Comparison of ENCODE assay signal across 1 cellular context in the genomic region with DNA sequence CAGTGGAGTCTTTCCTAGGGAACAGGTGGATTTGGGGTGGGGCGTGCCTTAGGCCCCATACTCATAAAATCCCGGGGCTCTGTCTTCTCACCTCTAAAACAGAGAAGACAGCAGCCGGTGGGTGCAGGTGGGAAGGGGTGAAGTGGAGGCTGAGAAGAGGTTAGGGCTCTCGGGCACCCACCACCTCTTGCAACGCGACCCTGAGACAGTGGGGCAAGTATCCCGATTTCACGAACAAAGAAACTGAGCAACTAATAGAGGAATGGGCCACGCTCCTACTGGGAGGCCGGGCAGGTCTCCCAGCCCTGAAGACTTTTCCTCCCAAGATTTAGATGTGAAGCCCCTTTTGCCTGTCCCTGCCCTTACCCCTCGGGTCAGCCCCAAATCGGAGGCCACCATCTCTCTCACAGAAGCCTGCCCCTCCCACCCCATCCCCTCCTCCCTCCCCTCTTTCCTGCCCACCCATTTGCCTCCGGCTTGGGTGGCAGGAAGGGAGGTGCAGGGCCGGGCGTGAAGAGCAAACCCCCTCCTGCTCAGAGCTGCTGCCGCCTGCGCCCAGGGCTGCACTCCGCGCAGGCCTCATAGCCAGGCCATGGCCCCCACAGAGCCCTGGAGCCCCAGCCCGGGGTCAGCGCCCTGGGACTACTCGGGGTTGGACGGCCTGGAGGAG.
TF ChIP-seq lines count a peak whose summit lies in the region.

A gene with protein sequence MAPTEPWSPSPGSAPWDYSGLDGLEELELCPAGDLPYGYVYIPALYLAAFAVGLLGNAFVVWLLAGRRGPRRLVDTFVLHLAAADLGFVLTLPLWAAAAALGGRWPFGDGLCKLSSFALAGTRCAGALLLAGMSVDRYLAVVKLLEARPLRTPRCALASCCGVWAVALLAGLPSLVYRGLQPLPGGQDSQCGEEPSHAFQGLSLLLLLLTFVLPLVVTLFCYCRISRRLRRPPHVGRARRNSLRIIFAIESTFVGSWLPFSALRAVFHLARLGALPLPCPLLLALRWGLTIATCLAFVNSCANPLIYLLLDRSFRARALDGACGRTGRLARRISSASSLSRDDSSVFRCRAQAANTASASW (plus strand): TSS at position 536 of the 670 bp plus-strand sequence. CDS start 57 bp downstream, at position 593.

TF ChIP-seq in GM23338, 12 proteins besides CTCF, POLR2A, EP300 and RAD21 (continued from another document):
- TF ChIP-seq, protein P1, sequence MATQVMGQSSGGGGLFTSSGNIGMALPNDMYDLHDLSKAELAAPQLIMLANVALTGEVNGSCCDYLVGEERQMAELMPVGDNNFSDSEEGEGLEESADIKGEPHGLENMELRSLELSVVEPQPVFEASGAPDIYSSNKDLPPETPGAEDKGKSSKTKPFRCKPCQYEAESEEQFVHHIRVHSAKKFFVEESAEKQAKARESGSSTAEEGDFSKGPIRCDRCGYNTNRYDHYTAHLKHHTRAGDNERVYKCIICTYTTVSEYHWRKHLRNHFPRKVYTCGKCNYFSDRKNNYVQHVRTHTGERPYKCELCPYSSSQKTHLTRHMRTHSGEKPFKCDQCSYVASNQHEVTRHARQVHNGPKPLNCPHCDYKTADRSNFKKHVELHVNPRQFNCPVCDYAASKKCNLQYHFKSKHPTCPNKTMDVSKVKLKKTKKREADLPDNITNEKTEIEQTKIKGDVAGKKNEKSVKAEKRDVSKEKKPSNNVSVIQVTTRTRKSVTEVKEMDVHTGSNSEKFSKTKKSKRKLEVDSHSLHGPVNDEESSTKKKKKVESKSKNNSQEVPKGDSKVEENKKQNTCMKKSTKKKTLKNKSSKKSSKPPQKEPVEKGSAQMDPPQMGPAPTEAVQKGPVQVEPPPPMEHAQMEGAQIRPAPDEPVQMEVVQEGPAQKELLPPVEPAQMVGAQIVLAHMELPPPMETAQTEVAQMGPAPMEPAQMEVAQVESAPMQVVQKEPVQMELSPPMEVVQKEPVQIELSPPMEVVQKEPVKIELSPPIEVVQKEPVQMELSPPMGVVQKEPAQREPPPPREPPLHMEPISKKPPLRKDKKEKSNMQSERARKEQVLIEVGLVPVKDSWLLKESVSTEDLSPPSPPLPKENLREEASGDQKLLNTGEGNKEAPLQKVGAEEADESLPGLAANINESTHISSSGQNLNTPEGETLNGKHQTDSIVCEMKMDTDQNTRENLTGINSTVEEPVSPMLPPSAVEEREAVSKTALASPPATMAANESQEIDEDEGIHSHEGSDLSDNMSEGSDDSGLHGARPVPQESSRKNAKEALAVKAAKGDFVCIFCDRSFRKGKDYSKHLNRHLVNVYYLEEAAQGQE (IDR thresholded peaks at IDR 0.05; ENCODE audit: unreplicated experiment) = no peak
- TF ChIP-seq, protein P2, sequence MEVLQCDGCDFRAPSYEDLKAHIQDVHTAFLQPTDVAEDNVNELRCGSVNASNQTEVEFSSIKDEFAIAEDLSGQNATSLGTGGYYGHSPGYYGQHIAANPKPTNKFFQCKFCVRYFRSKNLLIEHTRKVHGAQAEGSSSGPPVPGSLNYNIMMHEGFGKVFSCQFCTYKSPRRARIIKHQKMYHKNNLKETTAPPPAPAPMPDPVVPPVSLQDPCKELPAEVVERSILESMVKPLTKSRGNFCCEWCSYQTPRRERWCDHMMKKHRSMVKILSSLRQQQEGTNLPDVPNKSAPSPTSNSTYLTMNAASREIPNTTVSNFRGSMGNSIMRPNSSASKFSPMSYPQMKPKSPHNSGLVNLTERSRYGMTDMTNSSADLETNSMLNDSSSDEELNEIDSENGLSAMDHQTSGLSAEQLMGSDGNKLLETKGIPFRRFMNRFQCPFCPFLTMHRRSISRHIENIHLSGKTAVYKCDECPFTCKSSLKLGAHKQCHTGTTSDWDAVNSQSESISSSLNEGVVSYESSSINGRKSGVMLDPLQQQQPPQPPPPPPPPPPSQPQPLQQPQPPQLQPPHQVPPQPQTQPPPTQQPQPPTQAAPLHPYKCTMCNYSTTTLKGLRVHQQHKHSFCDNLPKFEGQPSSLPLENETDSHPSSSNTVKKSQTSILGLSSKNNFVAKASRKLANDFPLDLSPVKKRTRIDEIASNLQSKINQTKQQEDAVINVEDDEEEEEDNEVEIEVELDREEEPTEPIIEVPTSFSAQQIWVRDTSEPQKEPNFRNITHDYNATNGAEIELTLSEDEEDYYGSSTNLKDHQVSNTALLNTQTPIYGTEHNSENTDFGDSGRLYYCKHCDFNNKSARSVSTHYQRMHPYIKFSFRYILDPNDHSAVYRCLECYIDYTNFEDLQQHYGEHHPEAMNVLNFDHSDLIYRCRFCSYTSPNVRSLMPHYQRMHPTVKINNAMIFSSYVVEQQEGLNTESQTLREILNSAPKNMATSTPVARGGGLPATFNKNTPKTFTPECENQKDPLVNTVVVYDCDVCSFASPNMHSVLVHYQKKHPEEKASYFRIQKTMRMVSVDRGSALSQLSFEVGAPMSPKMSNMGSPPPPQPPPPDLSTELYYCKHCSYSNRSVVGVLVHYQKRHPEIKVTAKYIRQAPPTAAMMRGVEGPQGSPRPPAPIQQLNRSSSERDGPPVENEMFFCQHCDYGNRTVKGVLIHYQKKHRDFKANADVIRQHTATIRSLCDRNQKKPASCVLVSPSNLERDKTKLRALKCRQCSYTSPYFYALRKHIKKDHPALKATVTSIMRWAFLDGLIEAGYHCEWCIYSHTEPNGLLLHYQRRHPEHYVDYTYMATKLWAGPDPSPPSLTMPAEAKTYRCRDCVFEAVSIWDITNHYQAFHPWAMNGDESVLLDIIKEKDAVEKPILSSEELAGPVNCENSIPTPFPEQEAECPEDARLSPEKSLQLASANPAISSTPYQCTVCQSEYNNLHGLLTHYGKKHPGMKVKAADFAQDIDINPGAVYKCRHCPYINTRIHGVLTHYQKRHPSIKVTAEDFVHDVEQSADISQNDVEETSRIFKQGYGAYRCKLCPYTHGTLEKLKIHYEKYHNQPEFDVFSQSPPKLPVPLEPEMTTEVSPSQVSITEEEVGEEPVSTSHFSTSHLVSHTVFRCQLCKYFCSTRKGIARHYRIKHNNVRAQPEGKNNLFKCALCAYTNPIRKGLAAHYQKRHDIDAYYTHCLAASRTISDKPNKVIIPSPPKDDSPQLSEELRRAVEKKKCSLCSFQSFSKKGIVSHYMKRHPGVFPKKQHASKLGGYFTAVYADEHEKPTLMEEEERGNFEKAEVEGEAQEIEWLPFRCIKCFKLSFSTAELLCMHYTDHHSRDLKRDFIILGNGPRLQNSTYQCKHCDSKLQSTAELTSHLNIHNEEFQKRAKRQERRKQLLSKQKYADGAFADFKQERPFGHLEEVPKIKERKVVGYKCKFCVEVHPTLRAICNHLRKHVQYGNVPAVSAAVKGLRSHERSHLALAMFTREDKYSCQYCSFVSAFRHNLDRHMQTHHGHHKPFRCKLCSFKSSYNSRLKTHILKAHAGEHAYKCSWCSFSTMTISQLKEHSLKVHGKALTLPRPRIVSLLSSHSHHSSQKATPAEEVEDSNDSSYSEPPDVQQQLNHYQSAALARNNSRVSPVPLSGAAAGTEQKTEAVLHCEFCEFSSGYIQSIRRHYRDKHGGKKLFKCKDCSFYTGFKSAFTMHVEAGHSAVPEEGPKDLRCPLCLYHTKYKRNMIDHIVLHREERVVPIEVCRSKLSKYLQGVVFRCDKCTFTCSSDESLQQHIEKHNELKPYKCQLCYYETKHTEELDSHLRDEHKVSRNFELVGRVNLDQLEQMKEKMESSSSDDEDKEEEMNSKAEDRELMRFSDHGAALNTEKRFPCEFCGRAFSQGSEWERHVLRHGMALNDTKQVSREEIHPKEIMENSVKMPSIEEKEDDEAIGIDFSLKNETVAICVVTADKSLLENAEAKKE (CRISPR knock-in tag; IDR thresholded peaks at IDR 0.05) = no peak
- TF ChIP-seq, protein P3, sequence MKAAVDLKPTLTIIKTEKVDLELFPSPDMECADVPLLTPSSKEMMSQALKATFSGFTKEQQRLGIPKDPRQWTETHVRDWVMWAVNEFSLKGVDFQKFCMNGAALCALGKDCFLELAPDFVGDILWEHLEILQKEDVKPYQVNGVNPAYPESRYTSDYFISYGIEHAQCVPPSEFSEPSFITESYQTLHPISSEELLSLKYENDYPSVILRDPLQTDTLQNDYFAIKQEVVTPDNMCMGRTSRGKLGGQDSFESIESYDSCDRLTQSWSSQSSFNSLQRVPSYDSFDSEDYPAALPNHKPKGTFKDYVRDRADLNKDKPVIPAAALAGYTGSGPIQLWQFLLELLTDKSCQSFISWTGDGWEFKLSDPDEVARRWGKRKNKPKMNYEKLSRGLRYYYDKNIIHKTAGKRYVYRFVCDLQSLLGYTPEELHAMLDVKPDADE (IDR thresholded peaks at IDR 0.05) = no peak
- TF ChIP-seq ZNF331 (CRISPR knock-in tag; IDR thresholded peaks at IDR 0.05; ENCODE audit: low read depth) (no peak), CREB1 (CRISPR knock-in tag; IDR thresholded peaks at IDR 0.05; ENCODE audit: low read depth) (no peak), JUNB (IDR thresholded peaks at IDR 0.05; ENCODE audit: unreplicated experiment) (no peak), EZH2 (IDR thresholded peaks at IDR 0.05; ENCODE audit: low read depth, unreplicated experiment) (no peak)
